9 cellular contexts compared by ENCODE assay signal in genomic region chr2:43425659-43426058, GRCh38.
DNase-seq lines count a peak whose midpoint lies in the region; ATAC-seq and TF ChIP-seq lines count a peak whose summit lies in the region.
"Had no signal": no experiment of that assay in that cellular context is flagged by ENCODE, and none has a peak within 500 bp of the region (broad histone marks: within the 10 kb centered on the region; RNA-seq: fewer than 3 reads in every experiment).

No MANE protein-coding gene starts in this region.

- H3K4me1 Mint-ChIP-seq in stimulated activated naive CD8-positive, alpha-beta T cell treated with anti-CD3 and anti-CD28 coated beads, Interleukin-15, Interleukin-2, amounts not matched to agents 100 ng/mL and 50 ng/mL, for 24 hours (ENCODE audit: low read depth), result peaks cover 41% of the 10 kb centered on the region
- H3K4me1 Mint-ChIP-seq in stimulated activated naive CD8-positive, alpha-beta T cell treated with anti-CD3 and anti-CD28 coated beads, Interleukin-15, amount 100 ng/mL, for 72 hours, result peaks cover 42% of the 10 kb centered on the region

- H3K36me3 Mint-ChIP-seq in stimulated activated naive CD8-positive, alpha-beta T cell treated with anti-CD3 and anti-CD28 coated beads, Interleukin-15, Interleukin-2, amounts not matched to agents 100 ng/mL and 50 ng/mL, for 24 hours (ENCODE audit: low read depth), result peaks cover 51% of the 10 kb centered on the region

- H3K4me3 Mint-ChIP-seq in stimulated activated naive CD8-positive, alpha-beta T cell treated with anti-CD3 and anti-CD28 coated beads, Interleukin-15, Interleukin-2, amounts not matched to agents 100 ng/mL and 50 ng/mL, for 24 hours, result no peak overlapping the region
- H3K4me3 Mint-ChIP-seq in stimulated activated naive CD8-positive, alpha-beta T cell treated with anti-CD3 and anti-CD28 coated beads, Interleukin-15, amount 100 ng/mL, for 72 hours, result peak overlapping the region in 1 of 2 donors; percentile 29

- H3K27me3 Mint-ChIP-seq in stimulated activated naive CD8-positive, alpha-beta T cell treated with anti-CD3 and anti-CD28 coated beads, Interleukin-15, Interleukin-2, amounts not matched to agents 100 ng/mL and 50 ng/mL, for 24 hours, result no peaks in the 10 kb centered on the region
- H3K27me3 Mint-ChIP-seq in stimulated activated naive CD8-positive, alpha-beta T cell treated with anti-CD3 and anti-CD28 coated beads, Interleukin-15, amount 100 ng/mL, for 72 hours, result no peaks in the 10 kb centered on the region

- intact Hi-C loops in lower lobe of right lung (cut with DNase I), result no loop called here
- intact Hi-C loops in left cardiac atrium (cut with DNase I), result no loop called here

- peaks cover 28% of the 10 kb centered on the region for H3K4me1 ChIP-seq in lower lobe of right lung

- no peaks in the 10 kb centered on the region for H3K36me3 ChIP-seq in lower lobe of right lung

- H3K9me3 Mint-ChIP-seq in stimulated activated naive CD8-positive, alpha-beta T cell treated with anti-CD3 and anti-CD28 coated beads, Interleukin-15, Interleukin-2, amounts not matched to agents 100 ng/mL and 50 ng/mL, for 24 hours, result no peaks in the 10 kb centered on the region
- H3K9me3 Mint-ChIP-seq in stimulated activated naive CD8-positive, alpha-beta T cell treated with anti-CD3 and anti-CD28 coated beads, Interleukin-15, amount 100 ng/mL, for 72 hours, result no peaks in the 10 kb centered on the region

- no peak for ATAC-seq in stimulated activated naive CD8-positive, alpha-beta T cell treated with anti-CD3 and anti-CD28 coated beads, Interleukin-15, amount 100 ng/mL, for 72 hours
- no peak for ATAC-seq in lower lobe of right lung
- ATAC-seq in left cardiac atrium, result no peak
- ATAC-seq in omental fat pad (ENCODE audit: low FRiP score), result no peak
- no peak for ATAC-seq in HG02938 (IDR thresholded peaks at IDR 0.05; ENCODE audit: unreplicated experiment)
- ATAC-seq in esophagus mucosa, result no peak

- TF ChIP-seq CTCF in VCaP (conservative IDR thresholded peaks at IDR 0.05) (no peak), lower lobe of right lung (IDR thresholded peaks at IDR 0.05) (no peak), omental fat pad (IDR thresholded peaks at IDR 0.05) (no peak)

- H3K27ac ChIP-seq in VCaP, result peak overlapping the region; percentile 90
- peak overlapping the region; percentile 39 for H3K27ac ChIP-seq in lower lobe of right lung

- no peaks in the 10 kb centered on the region for H3K27me3 ChIP-seq in lower lobe of right lung (ENCODE audit: low read depth)

- H3K4me3 ChIP-seq in lower lobe of right lung, result no peak overlapping the region

- H3K9me3 ChIP-seq in lower lobe of right lung, result no peaks in the 10 kb centered on the region

- DNase-seq in stimulated activated naive CD8-positive, alpha-beta T cell treated with anti-CD3 and anti-CD28 coated beads, Interleukin-15, amount 100 ng/mL, for 72 hours, result no peak
- DNase-seq in lower lobe of right lung (no peak), left cardiac atrium (no peak), omental fat pad (ENCODE audit: low spot score) (no peak)
- DNase-seq: NCI-H187 treated with DMSO at 0.1 percent for 48 hours had no signal

- H3K27ac Mint-ChIP-seq in stimulated activated naive CD8-positive, alpha-beta T cell treated with anti-CD3 and anti-CD28 coated beads, Interleukin-15, Interleukin-2, amounts not matched to agents 100 ng/mL and 50 ng/mL, for 24 hours, result peak overlapping the region; percentile 52
- no peak overlapping the region for H3K27ac Mint-ChIP-seq in stimulated activated naive CD8-positive, alpha-beta T cell treated with anti-CD3 and anti-CD28 coated beads, Interleukin-15, amount 100 ng/mL, for 72 hours
